1 cellular context compared by ENCODE assay signal in genomic region chr2:47905454-47906260, GRCh38.
TF ChIP-seq lines count a peak whose summit lies in the region.

No MANE protein-coding gene starts in this region.

TF ChIP-seq in GM12878, 131 proteins besides CTCF, POLR2A, EP300 and RAD21 (continued from another document and continues in another):
- TF ChIP-seq, protein P1, sequence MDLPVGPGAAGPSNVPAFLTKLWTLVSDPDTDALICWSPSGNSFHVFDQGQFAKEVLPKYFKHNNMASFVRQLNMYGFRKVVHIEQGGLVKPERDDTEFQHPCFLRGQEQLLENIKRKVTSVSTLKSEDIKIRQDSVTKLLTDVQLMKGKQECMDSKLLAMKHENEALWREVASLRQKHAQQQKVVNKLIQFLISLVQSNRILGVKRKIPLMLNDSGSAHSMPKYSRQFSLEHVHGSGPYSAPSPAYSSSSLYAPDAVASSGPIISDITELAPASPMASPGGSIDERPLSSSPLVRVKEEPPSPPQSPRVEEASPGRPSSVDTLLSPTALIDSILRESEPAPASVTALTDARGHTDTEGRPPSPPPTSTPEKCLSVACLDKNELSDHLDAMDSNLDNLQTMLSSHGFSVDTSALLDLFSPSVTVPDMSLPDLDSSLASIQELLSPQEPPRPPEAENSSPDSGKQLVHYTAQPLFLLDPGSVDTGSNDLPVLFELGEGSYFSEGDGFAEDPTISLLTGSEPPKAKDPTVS (IDR thresholded peaks at IDR 0.05; ENCODE audit: low read depth, low read length) = no peak
- TF ChIP-seq WRNIP1 (IDR thresholded peaks at IDR 0.05; ENCODE audit: borderline replicate concordance, low read depth, low read length) (no peak), ZNF217 (IDR thresholded peaks at IDR 0.05) (no peak), LARP7 (IDR thresholded peaks at IDR 0.05) (0 out of 2 replicates have a peak, but pooled peaks have one; percentile 78), TARDBP (IDR thresholded peaks at IDR 0.05; ENCODE audit: borderline replicate concordance) (0 out of 2 replicates have a peak, but pooled peaks have one; percentile 22), RCOR1 (conservative IDR thresholded peaks at IDR 0.05; ENCODE audit: low read depth, low read length) (no peak), EED (IDR thresholded peaks at IDR 0.05; ENCODE audit: low read depth) (no peak), SREBF1 (IDR thresholded peaks at IDR 0.05; ENCODE audit: low read length) (no peak), ZBTB11 (CRISPR knock-in tag; IDR thresholded peaks at IDR 0.05) (no peak), CBFB (IDR thresholded peaks at IDR 0.05; ENCODE audit: low read depth) (no peak), MEF2B (IDR thresholded peaks at IDR 0.05; ENCODE audit: partially characterized antibody, poor library complexity, severe bottlenecking) (no peak), NR2C2 (IDR thresholded peaks at IDR 0.05; ENCODE audit: borderline replicate concordance, control insufficient read depth, insufficient read length, low read depth) (no peak), STAT3 (IDR thresholded peaks at IDR 0.05; ENCODE audit: low read depth, low read length) (no peak), IRF4 (IDR thresholded peaks at IDR 0.05; ENCODE audit: low read depth, low read length) (no peak), PAX8 (IDR thresholded peaks at IDR 0.05) (no peak), ELK1 (IDR thresholded peaks at IDR 0.05; ENCODE audit: low read depth, low read length) (no peak), ZNF24 (IDR thresholded peaks at IDR 0.05) (0 out of 2 replicates have a peak, but pooled peaks have one; percentile 5), DPF2 (IDR thresholded peaks at IDR 0.05) (peak; percentile 57; the same call in 1 of the 2 replicates), IKZF1 (conservative IDR thresholded peaks at IDR 0.05) (peak; percentile 32), PKNOX1 (IDR thresholded peaks at IDR 0.05) (no peak), RB1 (IDR thresholded peaks at IDR 0.05; ENCODE audit: borderline replicate concordance) (no peak), BCL11A (IDR thresholded peaks at IDR 0.05; ENCODE audit: low read depth, low read length) (no peak), BMI1 (IDR thresholded peaks at IDR 0.05; ENCODE audit: borderline replicate concordance) (no peak), BACH1 (IDR thresholded peaks at IDR 0.05; ENCODE audit: borderline replicate concordance) (peak; percentile 60), YY1 (IDR thresholded peaks at IDR 0.05; ENCODE audit: low read depth, low read length) (0 out of 2 replicates have a peak, but pooled peaks have one; percentile 9), STAT1 (conservative IDR thresholded peaks at IDR 0.05) (no peak), POLR2AphosphoS2 (IDR thresholded peaks at IDR 0.05; ENCODE audit: low read depth, low read length) (no peak), NR2F1 (conservative IDR thresholded peaks at IDR 0.05) (no peak), CBX3 (IDR thresholded peaks at IDR 0.05; ENCODE audit: borderline replicate concordance, low read depth) (no peak), PRDM15 (CRISPR knock-in tag; IDR thresholded peaks at IDR 0.05) (no peak), MAX (IDR thresholded peaks at IDR 0.05; ENCODE audit: low read depth, low read length) (no peak), ZNF207 (IDR thresholded peaks at IDR 0.05; ENCODE audit: borderline replicate concordance) (no peak), SIN3A (IDR thresholded peaks at IDR 0.05; ENCODE audit: low read depth, low read length) (0 out of 2 replicates have a peak, but pooled peaks have one; percentile 34), FOS (IDR thresholded peaks at IDR 0.05; ENCODE audit: borderline replicate concordance, extremely low read depth, insufficient read length) (no peak), YBX1 (IDR thresholded peaks at IDR 0.05) (no peak), HDGF (IDR thresholded peaks at IDR 0.05) (no peak), RBBP5 (conservative IDR thresholded peaks at IDR 0.05) (no peak)
- TF ChIP-seq, protein P2, sequence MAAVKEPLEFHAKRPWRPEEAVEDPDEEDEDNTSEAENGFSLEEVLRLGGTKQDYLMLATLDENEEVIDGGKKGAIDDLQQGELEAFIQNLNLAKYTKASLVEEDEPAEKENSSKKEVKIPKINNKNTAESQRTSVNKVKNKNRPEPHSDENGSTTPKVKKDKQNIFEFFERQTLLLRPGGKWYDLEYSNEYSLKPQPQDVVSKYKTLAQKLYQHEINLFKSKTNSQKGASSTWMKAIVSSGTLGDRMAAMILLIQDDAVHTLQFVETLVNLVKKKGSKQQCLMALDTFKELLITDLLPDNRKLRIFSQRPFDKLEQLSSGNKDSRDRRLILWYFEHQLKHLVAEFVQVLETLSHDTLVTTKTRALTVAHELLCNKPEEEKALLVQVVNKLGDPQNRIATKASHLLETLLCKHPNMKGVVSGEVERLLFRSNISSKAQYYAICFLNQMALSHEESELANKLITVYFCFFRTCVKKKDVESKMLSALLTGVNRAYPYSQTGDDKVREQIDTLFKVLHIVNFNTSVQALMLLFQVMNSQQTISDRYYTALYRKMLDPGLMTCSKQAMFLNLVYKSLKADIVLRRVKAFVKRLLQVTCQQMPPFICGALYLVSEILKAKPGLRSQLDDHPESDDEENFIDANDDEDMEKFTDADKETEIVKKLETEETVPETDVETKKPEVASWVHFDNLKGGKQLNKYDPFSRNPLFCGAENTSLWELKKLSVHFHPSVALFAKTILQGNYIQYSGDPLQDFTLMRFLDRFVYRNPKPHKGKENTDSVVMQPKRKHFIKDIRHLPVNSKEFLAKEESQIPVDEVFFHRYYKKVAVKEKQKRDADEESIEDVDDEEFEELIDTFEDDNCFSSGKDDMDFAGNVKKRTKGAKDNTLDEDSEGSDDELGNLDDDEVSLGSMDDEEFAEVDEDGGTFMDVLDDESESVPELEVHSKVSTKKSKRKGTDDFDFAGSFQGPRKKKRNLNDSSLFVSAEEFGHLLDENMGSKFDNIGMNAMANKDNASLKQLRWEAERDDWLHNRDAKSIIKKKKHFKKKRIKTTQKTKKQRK (IDR thresholded peaks at IDR 0.05; ENCODE audit: low read depth, low read length) = no peak
- TF ChIP-seq, protein P3, sequence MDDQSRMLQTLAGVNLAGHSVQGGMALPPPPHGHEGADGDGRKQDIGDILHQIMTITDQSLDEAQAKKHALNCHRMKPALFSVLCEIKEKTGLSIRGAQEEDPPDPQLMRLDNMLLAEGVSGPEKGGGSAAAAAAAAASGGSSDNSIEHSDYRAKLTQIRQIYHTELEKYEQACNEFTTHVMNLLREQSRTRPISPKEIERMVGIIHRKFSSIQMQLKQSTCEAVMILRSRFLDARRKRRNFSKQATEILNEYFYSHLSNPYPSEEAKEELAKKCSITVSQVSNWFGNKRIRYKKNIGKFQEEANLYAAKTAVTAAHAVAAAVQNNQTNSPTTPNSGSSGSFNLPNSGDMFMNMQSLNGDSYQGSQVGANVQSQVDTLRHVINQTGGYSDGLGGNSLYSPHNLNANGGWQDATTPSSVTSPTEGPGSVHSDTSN (IDR thresholded peaks at IDR 0.05; ENCODE audit: insufficient replicate concordance, low read depth, low read length) = no peak
- TF ChIP-seq, protein P4, sequence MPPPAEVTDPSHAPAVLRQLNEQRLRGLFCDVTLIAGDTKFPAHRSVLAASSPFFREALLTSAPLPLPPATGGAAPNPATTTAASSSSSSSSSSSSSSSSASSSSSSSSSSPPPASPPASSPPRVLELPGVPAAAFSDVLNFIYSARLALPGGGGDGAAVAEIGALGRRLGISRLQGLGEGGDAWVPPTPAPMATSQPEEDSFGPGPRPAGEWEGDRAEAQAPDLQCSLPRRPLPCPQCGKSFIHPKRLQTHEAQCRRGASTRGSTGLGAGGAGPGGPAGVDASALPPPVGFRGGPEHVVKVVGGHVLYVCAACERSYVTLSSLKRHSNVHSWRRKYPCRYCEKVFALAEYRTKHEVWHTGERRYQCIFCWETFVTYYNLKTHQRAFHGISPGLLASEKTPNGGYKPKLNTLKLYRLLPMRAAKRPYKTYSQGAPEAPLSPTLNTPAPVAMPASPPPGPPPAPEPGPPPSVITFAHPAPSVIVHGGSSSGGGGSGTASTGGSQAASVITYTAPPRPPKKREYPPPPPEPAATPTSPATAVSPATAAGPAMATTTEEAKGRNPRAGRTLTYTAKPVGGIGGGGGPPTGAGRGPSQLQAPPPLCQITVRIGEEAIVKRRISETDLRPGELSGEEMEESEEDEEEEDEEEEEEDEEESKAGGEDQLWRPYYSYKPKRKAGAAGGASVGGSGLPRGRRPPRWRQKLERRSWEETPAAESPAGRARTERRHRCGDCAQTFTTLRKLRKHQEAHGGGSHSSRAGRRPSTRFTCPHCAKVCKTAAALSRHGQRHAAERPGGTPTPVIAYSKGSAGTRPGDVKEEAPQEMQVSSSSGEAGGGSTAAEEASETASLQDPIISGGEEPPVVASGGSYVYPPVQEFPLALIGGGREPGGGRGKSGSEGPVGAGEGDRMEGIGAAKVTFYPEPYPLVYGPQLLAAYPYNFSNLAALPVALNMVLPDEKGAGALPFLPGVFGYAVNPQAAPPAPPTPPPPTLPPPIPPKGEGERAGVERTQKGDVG (CRISPR knock-in tag; IDR thresholded peaks at IDR 0.05) = no peak
- TF ChIP-seq, protein P5, sequence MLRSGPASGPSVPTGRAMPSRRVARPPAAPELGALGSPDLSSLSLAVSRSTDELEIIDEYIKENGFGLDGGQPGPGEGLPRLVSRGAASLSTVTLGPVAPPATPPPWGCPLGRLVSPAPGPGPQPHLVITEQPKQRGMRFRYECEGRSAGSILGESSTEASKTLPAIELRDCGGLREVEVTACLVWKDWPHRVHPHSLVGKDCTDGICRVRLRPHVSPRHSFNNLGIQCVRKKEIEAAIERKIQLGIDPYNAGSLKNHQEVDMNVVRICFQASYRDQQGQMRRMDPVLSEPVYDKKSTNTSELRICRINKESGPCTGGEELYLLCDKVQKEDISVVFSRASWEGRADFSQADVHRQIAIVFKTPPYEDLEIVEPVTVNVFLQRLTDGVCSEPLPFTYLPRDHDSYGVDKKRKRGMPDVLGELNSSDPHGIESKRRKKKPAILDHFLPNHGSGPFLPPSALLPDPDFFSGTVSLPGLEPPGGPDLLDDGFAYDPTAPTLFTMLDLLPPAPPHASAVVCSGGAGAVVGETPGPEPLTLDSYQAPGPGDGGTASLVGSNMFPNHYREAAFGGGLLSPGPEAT (IDR thresholded peaks at IDR 0.05; ENCODE audit: low read depth) = no peak
